8 cellular contexts compared by ENCODE assay signal in genomic region chr19:54209058-54209747, GRCh38. TPM values are rescaled to one million over a fixed set of nuclear protein-coding genes. Genes with fewer than 3 reads are reported as not detected.
DNase-seq lines count a peak whose midpoint lies in the region; ATAC-seq and TF ChIP-seq lines count a peak whose summit lies in the region.

No MANE protein-coding gene starts in this region.

- H3K4me3 ChIP-seq in right lobe of liver (no peak overlapping the region), tibial nerve (no peak overlapping the region)

- no peak for TF ChIP-seq EP300 in tibial nerve (IDR thresholded peaks at IDR 0.05)

- TF ChIP-seq CTCF in right lobe of liver (IDR thresholded peaks at IDR 0.05) = no peak
- TF ChIP-seq CTCF in tibial nerve (IDR thresholded peaks at IDR 0.05) = no peak

- DNase-seq in activated naive CD4-positive, alpha-beta T cell treated with anti-CD3 and anti-CD28 coated beads, Interleukin-2, amount 50 U/mL, for 16 hours = peak; percentile 22
- no peak for DNase-seq in activated naive CD4-positive, alpha-beta T cell treated with Interleukin-2 at 50 U/mL for 16 hours
- DNase-seq in right lobe of liver = peak; percentile 45 to 65 (median 65)
- DNase-seq in tibial nerve (ENCODE audit: low spot score in 2 of 2) = no peak
- DNase-seq in ecto neural progenitor cell (ENCODE audit: low spot score) = no peak
- DNase-seq in cortex of kidney (lab: John Stamatoyannopoulos, UW) = no peak
- DNase-seq in mucosa of gallbladder (ENCODE audit: low spot score) = no peak

- H3K27ac ChIP-seq in angular gyrus (ENCODE audit: low read depth, low read length) (peak overlapping the region; percentile 95), right lobe of liver (peak overlapping the region; percentile 86 to 98 (median 91)), tibial nerve (peak overlapping the region; percentile 49 to 95 (median 78))

- H3K27me3 ChIP-seq in right lobe of liver (no peaks in the 10 kb centered on the region), tibial nerve (no peaks in the 10 kb centered on the region)

- peaks cover 12 to 38% (median 25%) of the 10 kb centered on the region in 4 donors for H3K36me3 ChIP-seq in right lobe of liver
- H3K36me3 ChIP-seq in tibial nerve = peaks cover 0 to 49% (median 28%) of the 10 kb centered on the region in 3 donors

- H3K9me3 ChIP-seq in right lobe of liver (no peaks in the 10 kb centered on the region), tibial nerve (no peaks in the 10 kb centered on the region)

- H3K4me1 ChIP-seq in right lobe of liver (peaks cover 0 to 78% (median 41%) of the 10 kb centered on the region in 4 donors), tibial nerve (peaks cover 0 to 63% (median 36%) of the 10 kb centered on the region in 4 donors)

- WGBS in right lobe of liver (ENCODE audit: insufficient coverage, low coverage, low lambda C conversion rate, missing lambda C conversion rate) = 27% methylated on average over 3 of the region's 23 CpGs
- 44 to 46% methylated on average over 12 to 21 of the region's 23 CpGs for WGBS in tibial nerve, 2 donors

- ATAC-seq in right lobe of liver = peak; percentile 17 to 36 (median 28)

- TF ChIP-seq POLR2A in right lobe of liver (IDR thresholded peaks at IDR 0.05) (no peak), tibial nerve (IDR thresholded peaks at IDR 0.05) (no peak)

- intact Hi-C loops in right lobe of liver (cut with DNase I) = no loop called here

RNA-seq across cellular contexts. Expression of gene RPS9, which starts 8.5 kb away (rescaled TPM):
- total RNA-seq in right lobe of liver (100 to 1,000 TPM; 399 to 706 (median 486) TPM), tibial nerve (1,000 to 10,000 TPM; 1,361 to 2,045 (median 1,633) TPM), mucosa of gallbladder (1,008 TPM)

RNA-seq across cellular contexts. Expression of gene LILRB3, which starts 13.6 kb away (rescaled TPM):
- total RNA-seq in right lobe of liver (1 to 10 TPM; 1.3 to 8.7 (median 6.2) TPM), tibial nerve (10 to 100 TPM in 2 of 4 donors, 1 to 10 TPM in 2; 4.4 to 98.1 (median 16.5) TPM), mucosa of gallbladder (3.1 TPM)

RNA-seq across cellular contexts. Expression of gene TSEN34, which starts 18.1 kb away (rescaled TPM):
- total RNA-seq in right lobe of liver (10 to 100 TPM; 11.8 to 31.9 (median 17.9) TPM), tibial nerve (10 to 100 TPM; 37.3 to 70.8 (median 49.6) TPM), mucosa of gallbladder (62.6 TPM)

RNA-seq across cellular contexts. Expression of gene MBOAT7, which starts 19.8 kb away (rescaled TPM):
- total RNA-seq in right lobe of liver (10 to 100 TPM; 26.6 to 57.7 (median 32.9) TPM), tibial nerve (10 to 100 TPM; 45.0 to 94.5 (median 50.2) TPM), mucosa of gallbladder (263 TPM)

RNA-seq across cellular contexts. Expression of gene LILRA6, which starts 33.4 kb away (rescaled TPM):
- 1 to 10 TPM in 3 of 6 experiments, under 1 TPM in 3; 0.61 to 4.9 (median 0.98) TPM for total RNA-seq in right lobe of liver
- total RNA-seq in tibial nerve = 10 to 100 TPM in 1 of 4 donors, 1 to 10 TPM in 1, under 1 TPM in 2; 0.22 to 10.2 (median 0.90) TPM
- total RNA-seq in mucosa of gallbladder = 0.95 TPM

Comparison
In these comparisons a context has a peak if more than half of its experiments do, and no peak if none do; other contexts are left out.
1. DNase-seq: peak in activated naive CD4-positive, alpha-beta T cell treated with anti-CD3 and anti-CD28 coated beads, Interleukin-2, amount 50 U/mL, for 16 hours (single experiment) and right lobe of liver (3 of 3); none in activated naive CD4-positive, alpha-beta T cell treated with Interleukin-2 at 50 U/mL for 16 hours (single experiment), tibial nerve (0 of 2), ecto neural progenitor cell (single experiment), cortex of kidney (single experiment) and mucosa of gallbladder (single experiment).
2. Peak in every context shown above with its lines, with median percentiles within 50 percentile points of each other: H3K27ac ChIP-seq.